Comparison of ENCODE assay signal across 9 cellular contexts in the genomic region with DNA sequence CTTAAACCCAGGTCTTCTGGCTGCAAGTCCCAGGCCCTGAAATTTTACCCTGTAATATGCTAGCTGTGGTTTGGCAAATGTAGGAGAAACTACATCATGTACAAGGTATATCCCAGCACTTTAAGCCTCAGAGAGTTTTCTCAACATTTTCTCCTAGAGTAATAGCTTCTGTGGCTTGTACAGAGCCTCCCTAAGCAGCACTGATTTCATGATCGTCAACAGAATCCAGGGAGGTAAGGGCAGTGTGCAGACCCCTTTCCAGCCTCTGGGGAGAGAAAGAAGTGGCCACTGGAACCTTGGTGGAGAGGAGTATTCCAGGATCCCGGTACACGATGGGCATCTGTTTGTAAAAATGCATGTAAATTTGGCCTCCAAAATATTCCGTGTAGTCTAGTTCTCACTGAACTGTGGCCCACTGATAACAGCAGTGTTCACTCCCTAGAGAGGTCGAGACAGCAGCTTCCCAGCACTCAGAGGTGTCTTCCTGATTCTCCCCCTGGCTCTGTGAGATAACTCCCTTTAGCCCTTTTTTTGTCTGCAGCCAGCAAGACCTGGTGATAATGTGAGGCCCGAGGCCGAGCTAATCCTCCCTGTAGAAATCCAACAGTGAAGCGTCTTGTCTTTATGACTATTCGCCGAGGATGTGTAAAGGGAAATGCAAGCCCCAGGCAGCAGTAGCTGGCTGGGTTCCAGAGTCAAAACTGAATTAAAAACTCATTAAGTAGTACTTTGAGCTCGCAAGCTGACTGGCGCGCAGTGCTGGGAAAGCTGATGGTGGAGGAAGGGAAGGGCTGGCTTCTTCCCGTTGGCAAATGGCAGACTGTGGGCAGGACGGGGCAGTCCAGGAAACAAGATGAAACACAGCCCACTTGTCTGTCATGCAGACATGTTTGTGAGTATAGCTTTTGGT. TPM values are rescaled to one million over a fixed set of nuclear protein-coding genes. Genes with fewer than 3 reads are reported as not detected.
A peak's percentile ranks its signal among the peaks of the same experiment; 100 is the strongest.
DNase-seq lines count a peak whose midpoint lies in the region; ATAC-seq and TF ChIP-seq lines count a peak whose summit lies in the region.
"Had no signal": no experiment of that assay in that cellular context is flagged by ENCODE, and none has a peak within 500 bp of the region (broad histone marks: within the 10 kb centered on the region; RNA-seq: fewer than 3 reads in every experiment).

No MANE protein-coding gene starts in this region.

- H3K36me3 ChIP-seq in vagina: no peaks in the 10 kb centered on the region

- 13 to 15% methylated on average over 15 of the region's 15 CpGs for WGBS in lower leg skin, 2 donors

- H3K27me3 ChIP-seq in vagina: no peaks in the 10 kb centered on the region
- H3K27me3 ChIP-seq: SJSA1 had no signal

- DNase-seq in AG20443 (ENCODE audit: low spot score): peak; percentile 29
- DNase-seq in NCI-H2107 (lab: John Stamatoyannopoulos, UW): peak; percentile 58
- peak; percentile 53 for DNase-seq in cerebellum (ENCODE audit: low spot score)
- DNase-seq in lower leg skin (ENCODE audit: low spot score in 2 of 2): peak; percentile 78 to 89
- no peak for DNase-seq in vagina (ENCODE audit: extremely low spot score in 2 of 2)
- no peak for DNase-seq in HuH-7.5 (ENCODE audit: low spot score)

- peak overlapping the region; percentile 62 for H3K27ac ChIP-seq in vagina
- H3K27ac ChIP-seq: SJSA1 had no signal

- TF ChIP-seq CTCF in lower leg skin (IDR thresholded peaks at IDR 0.05) (no peak), vagina (IDR thresholded peaks at IDR 0.05) (no peak)

- intact Hi-C loops in lower leg skin (cut with DNase I; ENCODE audit: low total_unique reads) (no loop called here), vagina (cut with DNase I) (no loop called here)

- H3K4me1 ChIP-seq in vagina: peaks cover 22% of the 10 kb centered on the region

- no peak overlapping the region for H3K4me3 ChIP-seq in lower leg skin (ENCODE audit: low read depth, poor library complexity, severe bottlenecking)
- H3K4me3 ChIP-seq in vagina: peak overlapping the region in 1 of 2 donors; percentile 21
- H3K4me3 ChIP-seq: SJSA1 had no signal

- no peaks in the 10 kb centered on the region for H3K9me3 ChIP-seq in vagina
- H3K9me3 ChIP-seq: SJSA1 had no signal

- no peak for TF ChIP-seq POLR2A in lower leg skin (IDR thresholded peaks at IDR 0.05)
- no peak for TF ChIP-seq POLR2A in vagina (IDR thresholded peaks at IDR 0.05)

- ATAC-seq in HG02610 (IDR thresholded peaks at IDR 0.05; ENCODE audit: unreplicated experiment) (no peak), GM18873 (IDR thresholded peaks at IDR 0.05; ENCODE audit: low FRiP score, unreplicated experiment) (no peak)

RNA-seq across cellular contexts. Expression of a gene that starts 59.0 kb away (rescaled TPM):
- total RNA-seq in cerebellum (564 TPM), lower leg skin (100 to 1,000 TPM in 1 of 4 donors, 10 to 100 TPM in 3; 26.3 to 218 (median 73.9) TPM), vagina (386 TPM)

Comparison
In these comparisons a context has a peak if more than half of its experiments do, and no peak if none do; other contexts are left out.
1. DNase-seq: peak in AG20443 (single experiment), NCI-H2107 (single experiment), cerebellum (single experiment) and lower leg skin (2 of 2); none in vagina (0 of 2) and HuH-7.5 (single experiment).